ENCODE assay signal across 8 cellular contexts in the genomic region with DNA sequence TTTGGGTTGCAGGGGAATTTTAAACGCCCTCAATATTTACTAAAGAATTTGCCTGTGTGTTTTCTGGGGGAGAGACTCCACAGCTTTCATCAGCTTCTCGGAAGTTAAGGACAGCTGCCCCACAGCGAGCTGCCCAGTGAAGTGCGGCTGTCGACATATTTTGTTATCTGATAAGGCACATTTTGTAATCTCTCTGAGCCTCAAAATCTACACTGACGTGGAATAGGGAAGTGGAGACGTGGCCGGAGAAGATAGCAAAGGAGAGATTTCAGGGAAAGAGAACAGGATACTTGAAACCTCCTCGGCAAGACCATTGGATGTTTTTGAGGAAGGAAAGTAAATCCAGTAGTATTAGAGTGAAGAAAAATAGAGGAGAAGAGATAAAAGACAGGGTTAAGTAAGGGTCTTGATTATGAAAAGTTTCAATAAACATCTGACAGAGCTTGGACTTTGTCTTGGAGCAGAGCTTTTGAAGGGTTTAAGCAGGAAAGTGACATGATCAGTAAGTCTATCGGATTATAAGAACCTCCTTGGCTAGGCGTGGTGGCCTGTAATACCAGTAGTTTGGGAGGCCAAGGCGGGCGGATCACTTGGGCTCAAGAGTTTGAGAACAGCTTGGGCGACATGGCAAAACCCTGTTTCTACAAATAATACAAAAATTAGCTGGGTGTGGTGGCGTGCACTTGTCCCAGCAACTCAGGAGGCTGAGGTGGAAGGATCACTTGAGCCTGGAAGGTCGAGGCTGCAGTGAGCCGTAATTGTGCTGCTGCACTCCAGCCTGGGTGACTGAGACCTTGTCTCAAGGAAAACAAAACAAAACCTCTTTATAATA. TPM values are rescaled to one million over a fixed set of nuclear protein-coding genes. Genes with fewer than 3 reads are reported as not detected.
DNase-seq lines count a peak whose midpoint lies in the region; ATAC-seq and TF ChIP-seq lines count a peak whose summit lies in the region.

No MANE protein-coding gene starts in this region.

- H3K27ac Mint-ChIP-seq in T-helper 1 cell treated with Interleukin-12 subunit alpha and Interleukin-12 subunit beta and Interleukin-4 antibody, amounts not matched to agents 30 μg/mL and 1 μg/mL, for 36 hours: peak overlapping the region; percentile 90
- H3K27ac Mint-ChIP-seq in mesothelial cell of epicardium: peak overlapping the region; percentile 97

- H3K4me3 Mint-ChIP-seq in T-helper 1 cell treated with Interleukin-12 subunit alpha and Interleukin-12 subunit beta and Interleukin-4 antibody, amounts not matched to agents 30 μg/mL and 1 μg/mL, for 36 hours: peak overlapping the region; percentile 82
- peak overlapping the region; percentile 86 for H3K4me3 Mint-ChIP-seq in mesothelial cell of epicardium

- peak overlapping the region; percentile 53 to 90 for H3K4me3 ChIP-seq in aorta (ENCODE audit: low read length in 2 of 2)

- H3K27ac ChIP-seq in aorta (ENCODE audit: low read depth in 1 of 2, low read length in 2 of 2): peak overlapping the region; percentile 24 to 64

- POLR2A ChIA-PET in GM10248 (lab: Yijun Ruan, JAX): interaction anchor here (0.6 kb wide), 1 partner anchor 26 kb away, joined by 7 read pairs; no protein-coding TSS in a partner anchor

- no peaks in the 10 kb centered on the region for H3K27me3 Mint-ChIP-seq in T-helper 1 cell treated with Interleukin-12 subunit alpha and Interleukin-12 subunit beta and Interleukin-4 antibody, amounts not matched to agents 30 μg/mL and 1 μg/mL, for 36 hours (ENCODE audit: low read depth)
- no peaks in the 10 kb centered on the region for H3K27me3 Mint-ChIP-seq in mesothelial cell of epicardium (ENCODE audit: low read depth)

- H3K36me3 ChIP-seq in aorta (ENCODE audit: control insufficient read depth in 1 of 2, insufficient read depth in 2 of 2, low read length in 1 of 2): no peaks in the 10 kb centered on the region

- no peaks in the 10 kb centered on the region for H3K9me3 ChIP-seq in aorta (ENCODE audit: control insufficient read depth, low read length)

- peaks cover 12% of the 10 kb centered on the region for H3K4me1 Mint-ChIP-seq in T-helper 1 cell treated with Interleukin-12 subunit alpha and Interleukin-12 subunit beta and Interleukin-4 antibody, amounts not matched to agents 30 μg/mL and 1 μg/mL, for 36 hours (ENCODE audit: low read depth)
- peaks cover 14% of the 10 kb centered on the region for H3K4me1 Mint-ChIP-seq in mesothelial cell of epicardium

- TF ChIP-seq CTCF in mesothelial cell of epicardium (IDR thresholded peaks at IDR 0.05; ENCODE audit: unreplicated experiment) (no peak), GM10248 (IDR thresholded peaks at IDR 0.05; ENCODE audit: control extremely low read depth, extremely low read depth, low read depth, missing control alignments) (no peak)

- peak; percentile 13 for ATAC-seq in HG02943 (IDR thresholded peaks at IDR 0.05; ENCODE audit: low read depth, unreplicated experiment)
- peak; percentile 47 for ATAC-seq in aorta (ENCODE audit: low FRiP score)

- intact Hi-C loops in aorta (cut with DNase I): loop anchor here in 1 of 2 donors (10.0 kb wide), 1 partner anchor 134 kb away; no protein-coding TSS in a partner anchor

- H3K36me3 Mint-ChIP-seq in T-helper 1 cell treated with Interleukin-12 subunit alpha and Interleukin-12 subunit beta and Interleukin-4 antibody, amounts not matched to agents 30 μg/mL and 1 μg/mL, for 36 hours (ENCODE audit: low read depth): no peaks in the 10 kb centered on the region
- H3K36me3 Mint-ChIP-seq in mesothelial cell of epicardium: no peaks in the 10 kb centered on the region

- CTCF ChIA-PET in GM10248 (lab: Yijun Ruan, JAX): interaction anchor here (0.7 to 3.8 kb wide), 41 partner anchors 8 to 1190 kb away, joined by 3 to 30 read pairs (median 5); partner anchors contain the start of genes TCP11L2 and TMEM263

- DNase-seq in T-helper 1 cell (no peak), OCI-M1 (lab: John Stamatoyannopoulos, UW) (peak; percentile 95), dedifferentiated amniotic fluid mesenchymal stem cell (ENCODE audit: extremely low spot score) (peak; percentile 43), mesothelial cell of epicardium (ENCODE audit: low spot score in 2 of 2, unreplicated experiment in 2 of 2) (no peak), aorta (no peak), GM10248 (ENCODE audit: extremely low spot score) (no peak)

- 35 to 36% methylated on average over 17 of the region's 17 CpGs for WGBS in aorta, 2 donors

- H3K4me1 ChIP-seq in aorta (ENCODE audit: control insufficient read depth in 1 of 2, insufficient read depth in 2 of 2, low read length in 2 of 2): peaks cover 0 to 3% of the 10 kb centered on the region in 2 donors

- H3K9me3 Mint-ChIP-seq in T-helper 1 cell treated with Interleukin-12 subunit alpha and Interleukin-12 subunit beta and Interleukin-4 antibody, amounts not matched to agents 30 μg/mL and 1 μg/mL, for 36 hours: no peaks in the 10 kb centered on the region
- H3K9me3 Mint-ChIP-seq in mesothelial cell of epicardium: no peaks in the 10 kb centered on the region

- no peaks in the 10 kb centered on the region for H3K27me3 ChIP-seq in aorta (ENCODE audit: control insufficient read depth in 1 of 2, insufficient read depth in 2 of 2, low read length in 1 of 2)

RNA-seq across cellular contexts. Expression of gene POLR3B, which starts 1.1 kb away (rescaled TPM):
- total RNA-seq in mesothelial cell of epicardium: 10.9 to 14.2 TPM (median 11.0 TPM) in 3 replicates
- total RNA-seq in aorta: 1 to 10 TPM; 5.5 to 8.0 TPM
- polyA plus RNA-seq in aorta: 1 to 10 TPM; 2.0 to 2.4 TPM

RNA-seq across cellular contexts. Expression of gene TCP11L2, which starts 56.1 kb away (rescaled TPM):
- total RNA-seq in mesothelial cell of epicardium: 21.7 to 24.3 TPM (median 22.4 TPM) in 3 replicates
- total RNA-seq in aorta: 10 to 100 TPM; 24.8 to 50.9 TPM
- polyA plus RNA-seq in aorta: 1 to 10 TPM; 5.5 to 9.2 TPM

Comparison
In these comparisons a context has a peak if more than half of its experiments do, and no peak if none do; other contexts are left out.
1. DNase-seq: peak in OCI-M1 (single experiment) and dedifferentiated amniotic fluid mesenchymal stem cell (single experiment); none in T-helper 1 cell (0 of 5), mesothelial cell of epicardium (0 of 2), aorta (0 of 2) and GM10248 (single experiment).